Comparison of ENCODE assay signal across 23 cellular contexts in genomic region chr17:50298018-50298417, GRCh38. TPM values are rescaled to one million over a fixed set of nuclear protein-coding genes. Genes with fewer than 3 reads are reported as not detected.
"Had no signal": no experiment of that assay in that cellular context is flagged by ENCODE, and none has a peak within 500 bp of the region (broad histone marks: within the 10 kb centered on the region; RNA-seq: fewer than 3 reads in every experiment).

No MANE protein-coding gene starts in this region.

- H3K27ac Mint-ChIP-seq: activated naive CD8-positive, alpha-beta T cell; stimulated activated memory B cell treated with anti-CD40 and anti-IgM and Interleukin-4, amounts not matched to agents 10 μg/mL and 1 μg/mL and 100 μg/mL, for 72 hours had no signal

- H3K9ac ChIP-seq: parathyroid adenoma had no signal

- H3K9me3 Mint-ChIP-seq: activated T-cell treated with anti-CD3 and anti-CD28 coated beads, Interleukin-2, amount 50 U/mL, for 4 hours; activated T-helper 2 cell treated with anti-CD3 and anti-CD28 coated beads, Interferon-gamma antibody, Interleukin-2, Interleukin-4, amounts not matched to agents 10 μg/mL and 5 μg/mL and 100 μg/mL, durations not matched to agents 14 hours and 24 hours and 36 hours; central memory CD8-positive, alpha-beta T cell; effector memory CD8-positive, alpha-beta T cell; nephron progenitor cell; stimulated activated memory B cell treated with anti-CD40 and anti-IgM and Interleukin-4, amounts not matched to agents 10 μg/mL and 1 μg/mL and 100 μg/mL, for 72 hours had no signal

- H3K27ac ChIP-seq: adrenal gland, ascending aorta, brain microvascular endothelial cell, colonic mucosa, dorsolateral prefrontal cortex, esophagus muscularis mucosa, parathyroid adenoma, transverse colon had no signal

- H3K79me2 ChIP-seq: parathyroid adenoma had no signal

- H3K9me3 ChIP-seq: adrenal gland, ascending aorta, colonic mucosa, esophagus muscularis mucosa, transverse colon had no signal

- H3K36me3 Mint-ChIP-seq: activated naive CD8-positive, alpha-beta T cell; stimulated activated memory B cell treated with anti-CD40 and anti-IgM and Interleukin-4, amounts not matched to agents 10 μg/mL and 1 μg/mL and 100 μg/mL, for 72 hours had no signal

- H3K4me1 Mint-ChIP-seq: central memory CD8-positive, alpha-beta T cell had no signal

- H3K4me1 ChIP-seq: adrenal gland, ascending aorta, colonic mucosa, parathyroid adenoma had no signal

- FAIRE-seq: frontal cortex, urothelium cell line had no signal

- H3K4me3 ChIP-seq: adrenal gland, ascending aorta, colonic mucosa, dorsolateral prefrontal cortex, esophagus muscularis mucosa, skin epidermis, transverse colon had no signal

- H3K4me3 Mint-ChIP-seq: activated naive CD8-positive, alpha-beta T cell; activated T-cell treated with anti-CD3 and anti-CD28 coated beads, Interleukin-2, amount 50 U/mL, for 4 hours; central memory CD8-positive, alpha-beta T cell; effector memory CD8-positive, alpha-beta T cell; nephron progenitor cell; stimulated activated memory B cell treated with anti-CD40 and anti-IgM and Interleukin-4, amounts not matched to agents 10 μg/mL and 1 μg/mL and 100 μg/mL, for 72 hours had no signal

- H3K36me3 ChIP-seq: adrenal gland, ascending aorta, brain microvascular endothelial cell, colonic mucosa, esophagus muscularis mucosa, transverse colon had no signal

- H3K27me3 ChIP-seq: adrenal gland, ascending aorta, brain microvascular endothelial cell, colonic mucosa, dorsolateral prefrontal cortex, esophagus muscularis mucosa, transverse colon had no signal

RNA-seq across cellular contexts. Expression of gene TMEM92, which starts 23.8 kb away (rescaled TPM):
- total RNA-seq: activated CD8-positive, alpha-beta memory T cell treated with anti-CD3 and anti-CD28 coated beads for 36 hours; activated T-cell treated with anti-CD3 and anti-CD28 coated beads, Interleukin-2, amount 50 U/mL, for 4 hours; adrenal gland; ascending aorta; frontal cortex; mononuclear cell; pulmonary artery endothelial cell; right cardiac atrium; temporal lobe had no signal
- polyA plus RNA-seq: right cardiac atrium had no signal
